36 cellular contexts compared by ENCODE assay signal in the genomic region with DNA sequence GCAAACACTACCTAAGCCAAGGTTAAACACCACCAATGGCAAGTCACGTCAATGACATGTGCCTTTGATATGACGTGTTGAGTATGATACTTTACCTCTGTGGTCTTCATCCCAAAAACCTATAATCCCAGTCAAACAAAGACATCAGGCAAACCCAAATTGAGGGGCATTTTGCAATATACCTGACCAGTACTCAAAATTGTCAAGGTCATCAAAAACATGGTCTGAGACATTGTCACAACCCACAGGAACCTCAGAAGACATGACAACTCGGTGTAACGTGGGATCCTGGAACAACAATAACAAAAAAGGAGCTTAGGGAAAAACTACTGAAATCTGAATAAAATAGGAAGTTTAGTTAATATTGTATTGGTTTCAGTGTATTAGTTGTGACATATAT. TPM values are rescaled to one million over a fixed set of nuclear protein-coding genes. Genes with fewer than 3 reads are reported as not detected.
"Had no signal": no experiment of that assay in that cellular context is flagged by ENCODE, and none has a peak within 500 bp of the region (broad histone marks: within the 10 kb centered on the region; RNA-seq: fewer than 3 reads in every experiment).

No MANE protein-coding gene starts in this region.

- H3K27ac Mint-ChIP-seq: natural killer cell; nephron; neural progenitor cell; progenitor cell of endocrine pancreas; stimulated activated memory B cell treated with anti-CD40 and anti-IgM and Interleukin-4, amounts not matched to agents 10 μg/mL and 1 μg/mL and 100 μg/mL, for 72 hours; type B pancreatic cell had no signal

- DNase-seq: natural killer cell; occipital lobe; ovary; posterior cingulate gyrus; psoas muscle; right cardiac atrium; spleen; stimulated activated CD4-positive, alpha-beta T cell treated with anti-CD3 and anti-CD28 coated beads, Interleukin-12 subunit alpha, Interleukin-12 subunit beta, amount 100 ng/mL, for 4 hours; stimulated activated CD4-positive, alpha-beta T cell treated with anti-CD3 and anti-CD28 coated beads, Interleukin-1b, Interleukin-23, amount 100 ng/mL, for 48 hours; stimulated activated CD4-positive, alpha-beta T cell treated with anti-CD3 and anti-CD28 coated beads, Interleukin-4, amount 100 ng/mL, for 1 hour; stimulated activated CD4-positive, alpha-beta T cell treated with anti-CD3 and anti-CD28 coated beads, Interleukin-4, amount 100 ng/mL, for 4 hours; stimulated activated CD8-positive, alpha-beta memory T cell treated with anti-CD3 and anti-CD28 coated beads, Interleukin-4, amount 100 ng/mL, for 48 hours; stimulated activated naive CD4-positive, alpha-beta T cell; stimulated activated naive CD8-positive, alpha-beta T cell treated with anti-CD3 and anti-CD28 coated beads, Interleukin-15, amount 100 ng/mL, for 72 hours; stimulated activated naive CD8-positive, alpha-beta T cell treated with anti-CD3 and anti-CD28 coated beads, Interleukin-15, Interleukin-2, amounts not matched to agents 100 U/mL and 50 U/mL, for 24 hours; substantia nigra; testis; tibial artery; transverse colon; upper lobe of right lung; uterus had no signal

- H3K27me3 ChIP-seq: ovary, suprapubic skin, testis had no signal

- H3K9ac ChIP-seq: neural progenitor cell, parathyroid adenoma had no signal

- H2AFZ ChIP-seq: neural progenitor cell, parathyroid adenoma had no signal

- H3K4me1 ChIP-seq: neural progenitor cell, parathyroid adenoma, psoas muscle, spleen, suprapubic skin, testis, tibial artery, transverse colon, upper lobe of right lung, uterus had no signal

- H3K4me3 Mint-ChIP-seq: natural killer cell; nephron; neural progenitor cell; stimulated activated memory B cell treated with anti-CD40 and anti-IgM and Interleukin-4, amounts not matched to agents 10 μg/mL and 1 μg/mL and 100 μg/mL, for 72 hours; stimulated activated naive CD8-positive, alpha-beta T cell treated with anti-CD3 and anti-CD28 coated beads, Interleukin-15, amount 100 ng/mL, for 72 hours; type B pancreatic cell had no signal

- H3K9me3 Mint-ChIP-seq: natural killer cell; nephron; neural progenitor cell; stimulated activated memory B cell treated with anti-CD40 and anti-IgM and Interleukin-4, amounts not matched to agents 10 μg/mL and 1 μg/mL and 100 μg/mL, for 72 hours; stimulated activated naive CD8-positive, alpha-beta T cell treated with anti-CD3 and anti-CD28 coated beads, Interleukin-15, amount 100 ng/mL, for 72 hours; type B pancreatic cell had no signal

- H3K4me2 ChIP-seq: neural progenitor cell, smooth muscle cell had no signal

- H3K36me3 ChIP-seq: neural progenitor cell, ovary, spleen, suprapubic skin, transverse colon, upper lobe of right lung, uterus had no signal

- H3K27ac ChIP-seq: neural progenitor cell, ovary, parathyroid adenoma, psoas muscle, skin epidermis, spleen, suprapubic skin, testis, tibial artery, transverse colon, upper lobe of right lung, uterus had no signal

- H3K4me3 ChIP-seq: neural progenitor cell, ovary, psoas muscle, skin epidermis, smooth muscle cell, spleen, suprapubic skin, testis, tibial artery, transverse colon, upper lobe of right lung, uterus had no signal

- H3K36me3 Mint-ChIP-seq: natural killer cell; neural progenitor cell; stimulated activated memory B cell treated with anti-CD40 and anti-IgM and Interleukin-4, amounts not matched to agents 10 μg/mL and 1 μg/mL and 100 μg/mL, for 72 hours; type B pancreatic cell had no signal

- H3K4me1 Mint-ChIP-seq: natural killer cell; nephron; neural progenitor cell; stimulated activated memory B cell treated with anti-CD40 and anti-IgM and Interleukin-4, amounts not matched to agents 10 μg/mL and 1 μg/mL and 100 μg/mL, for 72 hours; stimulated activated naive CD8-positive, alpha-beta T cell treated with anti-CD3 and anti-CD28 coated beads, Interleukin-15, amount 100 ng/mL, for 72 hours had no signal

- H3K9me3 ChIP-seq: ovary, psoas muscle, spleen, suprapubic skin, testis, tibial artery, transverse colon, upper lobe of right lung, uterus had no signal

- ATAC-seq: natural killer cell; psoas muscle; right cardiac atrium; sciatic nerve; stimulated activated memory B cell treated with anti-CD40 and anti-IgM and Interleukin-4, amounts not matched to agents 10 μg/mL and 1 μg/mL and 100 μg/mL, for 72 hours; stimulated activated naive CD8-positive, alpha-beta T cell treated with anti-CD3 and anti-CD28 coated beads, Interleukin-15, amount 100 ng/mL, for 72 hours; stimulated activated naive CD8-positive, alpha-beta T cell treated with anti-CD3 and anti-CD28 coated beads, Interleukin-15, Interleukin-2, amounts not matched to agents 100 U/mL and 50 U/mL, for 24 hours; upper lobe of right lung had no signal

RNA-seq across cellular contexts. Expression of gene FAM237B, which starts 7.2 kb away (rescaled TPM):
- total RNA-seq: natural killer cell, occipital lobe, osteoblast, ovary, progenitor cell of endocrine pancreas, psoas muscle, renal cortical epithelial cell, right cardiac atrium, sciatic nerve, smooth muscle cell, spleen, suprapubic skin, testis, transverse colon, upper lobe of right lung, urinary bladder, uterus had no signal
- polyA plus RNA-seq: neural cell, ovary, psoas muscle, right cardiac atrium, smooth muscle cell, spleen, thymus, urinary bladder had no signal
